1 cellular context compared by ENCODE assay signal in the genomic region with DNA sequence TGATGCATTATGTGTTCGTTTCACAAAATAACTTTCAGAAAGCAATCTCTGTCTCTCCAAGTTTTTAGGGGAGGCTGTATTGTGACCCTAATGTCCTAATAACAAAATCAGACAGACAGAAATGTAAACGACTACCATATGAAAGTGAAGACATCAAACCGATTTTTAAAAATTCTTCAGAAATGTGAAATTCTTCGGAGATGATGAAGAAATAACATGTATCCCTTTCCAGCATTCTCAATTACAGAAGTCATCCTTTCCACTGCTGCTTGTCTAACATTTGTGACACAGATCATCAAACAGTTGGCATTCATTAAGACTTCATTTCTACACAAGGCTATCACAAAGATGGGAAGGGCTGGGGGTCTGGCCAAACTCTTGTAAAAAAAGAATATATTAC.
TF ChIP-seq lines count a peak whose summit lies in the region.

No MANE protein-coding gene starts in this region.

TF ChIP-seq in SK-N-SH treated with all-trans-retinoic acid at 6 μM for 48 hours, 23 proteins besides CTCF, POLR2A, EP300 and RAD21 (continued from another document):
- TF ChIP-seq, protein P1, sequence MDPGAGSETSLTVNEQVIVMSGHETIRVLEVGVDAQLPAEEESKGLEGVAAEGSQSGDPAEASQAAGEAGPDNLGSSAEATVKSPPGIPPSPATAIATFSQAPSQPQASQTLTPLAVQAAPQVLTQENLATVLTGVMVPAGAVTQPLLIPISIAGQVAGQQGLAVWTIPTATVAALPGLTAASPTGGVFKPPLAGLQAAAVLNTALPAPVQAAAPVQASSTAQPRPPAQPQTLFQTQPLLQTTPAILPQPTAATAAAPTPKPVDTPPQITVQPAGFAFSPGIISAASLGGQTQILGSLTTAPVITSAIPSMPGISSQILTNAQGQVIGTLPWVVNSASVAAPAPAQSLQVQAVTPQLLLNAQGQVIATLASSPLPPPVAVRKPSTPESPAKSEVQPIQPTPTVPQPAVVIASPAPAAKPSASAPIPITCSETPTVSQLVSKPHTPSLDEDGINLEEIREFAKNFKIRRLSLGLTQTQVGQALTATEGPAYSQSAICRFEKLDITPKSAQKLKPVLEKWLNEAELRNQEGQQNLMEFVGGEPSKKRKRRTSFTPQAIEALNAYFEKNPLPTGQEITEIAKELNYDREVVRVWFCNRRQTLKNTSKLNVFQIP (CRISPR knock-in tag; IDR thresholded peaks at IDR 0.05; ENCODE audit: borderline replicate concordance, low read depth), result no peak
- TF ChIP-seq ZNF70 (CRISPR knock-in tag; IDR thresholded peaks at IDR 0.05) (no peak), SNAI2 (CRISPR knock-in tag; IDR thresholded peaks at IDR 0.05) (no peak), ARNTL (CRISPR knock-in tag; IDR thresholded peaks at IDR 0.05; ENCODE audit: borderline replicate concordance, low read depth) (no peak)
